16 cellular contexts compared by ENCODE assay signal in genomic region chr12:47649381-47649780, GRCh38. TPM values are rescaled to one million over a fixed set of nuclear protein-coding genes. Genes with fewer than 3 reads are reported as not detected.
DNase-seq lines count a peak whose midpoint lies in the region; ATAC-seq and TF ChIP-seq lines count a peak whose summit lies in the region.
"Had no signal": no experiment of that assay in that cellular context is flagged by ENCODE, and none has a peak within 500 bp of the region (broad histone marks: within the 10 kb centered on the region; RNA-seq: fewer than 3 reads in every experiment).

No MANE protein-coding gene starts in this region.

- H3K9me3 Mint-ChIP-seq in endodermal cell, result peaks cover 5% of the 10 kb centered on the region

- H3K4me1 Mint-ChIP-seq in endodermal cell, result peaks cover 22% of the 10 kb centered on the region

- H3K4me1 ChIP-seq in cardiac muscle cell (ENCODE audit: low read depth) (peaks cover 20% of the 10 kb centered on the region), endodermal cell (ENCODE audit: control insufficient read depth, insufficient read depth, low read length) (peaks cover 8% of the 10 kb centered on the region), rectal smooth muscle tissue (ENCODE audit: control insufficient read depth, insufficient read depth, low read length) (peaks cover 9% of the 10 kb centered on the region)

- H3K9me3 ChIP-seq in cardiac muscle cell (ENCODE audit: low read depth) (no peaks in the 10 kb centered on the region), endodermal cell (ENCODE audit: control insufficient read depth, low read length) (peaks cover 15% of the 10 kb centered on the region)

- no peak overlapping the region for H3K9ac ChIP-seq in endodermal cell (ENCODE audit: extremely low read depth, low read length, poor library complexity, severe bottlenecking)
- no peak overlapping the region for H3K9ac ChIP-seq in rectal smooth muscle tissue (ENCODE audit: low read length)

- H3K36me3 Mint-ChIP-seq in endodermal cell (ENCODE audit: low read depth), result peaks cover 22% of the 10 kb centered on the region

- no peak for DNase-seq in cardiac muscle cell (ENCODE audit: low read depth in 1 of 2, low spot score in 1 of 2)
- DNase-seq in cardiac septum (ENCODE audit: low spot score), result no peak
- no peak for DNase-seq in endodermal cell
- no peak for DNase-seq in HK-2 (ENCODE audit: unreplicated experiment)
- DNase-seq: C1 segment of cervical spinal cord; Calu3; CD4-positive, alpha-beta memory T cell; COR-L47; DMS53; DMS79 treated with DMSO at 0.1 percent for 48 hours; GF-D8; H9 had no signal

- H3K4me3 ChIP-seq in cardiac muscle cell, result no peak overlapping the region
- no peak overlapping the region for H3K4me3 ChIP-seq in endodermal cell (ENCODE audit: low read length)
- H3K4me3 ChIP-seq in rectal smooth muscle tissue (ENCODE audit: low read length), result no peak overlapping the region
- H3K4me3 ChIP-seq: GM23338 had no signal

- TF ChIP-seq CTCF in cardiac muscle cell (IDR thresholded peaks at IDR 0.05; ENCODE audit: low read depth, low read length) (no peak), endodermal cell (conservative IDR thresholded peaks at IDR 0.05) (no peak)

- intact Hi-C loops in cardiac septum (cut with DNase I), result no loop called here

- no peak for ATAC-seq in HG03520 (IDR thresholded peaks at IDR 0.05; ENCODE audit: unreplicated experiment)
- ATAC-seq: GM23338, HCT116 had no signal

- H3K36me3 ChIP-seq in cardiac muscle cell (no peaks in the 10 kb centered on the region), endodermal cell (ENCODE audit: control insufficient read depth, insufficient read depth, low read length) (peaks cover 24% of the 10 kb centered on the region), rectal smooth muscle tissue (ENCODE audit: control insufficient read depth, insufficient read depth, low read length) (no peaks in the 10 kb centered on the region)

- H3K27ac Mint-ChIP-seq in endodermal cell, result peak overlapping the region; percentile 55
- H3K27ac Mint-ChIP-seq: GM23338 had no signal

- no peak overlapping the region for H3K4me3 Mint-ChIP-seq in endodermal cell
- H3K4me3 Mint-ChIP-seq: CD4-positive, alpha-beta memory T cell; GM23338; H9 had no signal

- no peaks in the 10 kb centered on the region for H3K27me3 Mint-ChIP-seq in endodermal cell (ENCODE audit: insufficient read depth)
- H3K27me3 Mint-ChIP-seq: CD4-positive, alpha-beta memory T cell had no signal

- H3K27ac ChIP-seq in cardiac muscle cell (peak overlapping the region; percentile 38), endodermal cell (ENCODE audit: low read depth, low read length) (no peak overlapping the region), rectal smooth muscle tissue (ENCODE audit: low read depth, low read length) (peak overlapping the region; percentile 15)

- H3K27me3 ChIP-seq in cardiac muscle cell (no peaks in the 10 kb centered on the region), endodermal cell (ENCODE audit: control insufficient read depth, insufficient read depth, low read length, poor library complexity, severe bottlenecking) (no peaks in the 10 kb centered on the region), rectal smooth muscle tissue (ENCODE audit: control insufficient read depth, insufficient read depth, low read length) (no peaks in the 10 kb centered on the region)

- 81% methylated on average over 1 of the region's 2 CpGs; no CpG with 5 or more reads in 1 of the 2 experiments for WGBS in endodermal cell (ENCODE audit: insufficient coverage in 1 of 2, insufficient read length in 1 of 2), 2 experiments

RNA-seq across cellular contexts. Expression of gene RPAP3, which starts 56.4 kb away (rescaled TPM):
- total RNA-seq in cardiac muscle cell, result 13.9 and 24.9 TPM in 2 replicates
- polyA plus RNA-seq in cardiac muscle cell, result 44.3 and 60.8 TPM in 2 replicates
- total RNA-seq in cardiac septum, result 21.0 TPM
- total RNA-seq in endodermal cell, result 10 to 100 TPM; 52.0 to 56.9 TPM
- 39.0 TPM for polyA plus RNA-seq in endodermal cell (2013, experiment 1 of 2)
- 39.5 TPM for polyA plus RNA-seq in endodermal cell (2013, experiment 2 of 2)
